Comparison of ENCODE assay signal across 1 cellular context in the genomic region with DNA sequence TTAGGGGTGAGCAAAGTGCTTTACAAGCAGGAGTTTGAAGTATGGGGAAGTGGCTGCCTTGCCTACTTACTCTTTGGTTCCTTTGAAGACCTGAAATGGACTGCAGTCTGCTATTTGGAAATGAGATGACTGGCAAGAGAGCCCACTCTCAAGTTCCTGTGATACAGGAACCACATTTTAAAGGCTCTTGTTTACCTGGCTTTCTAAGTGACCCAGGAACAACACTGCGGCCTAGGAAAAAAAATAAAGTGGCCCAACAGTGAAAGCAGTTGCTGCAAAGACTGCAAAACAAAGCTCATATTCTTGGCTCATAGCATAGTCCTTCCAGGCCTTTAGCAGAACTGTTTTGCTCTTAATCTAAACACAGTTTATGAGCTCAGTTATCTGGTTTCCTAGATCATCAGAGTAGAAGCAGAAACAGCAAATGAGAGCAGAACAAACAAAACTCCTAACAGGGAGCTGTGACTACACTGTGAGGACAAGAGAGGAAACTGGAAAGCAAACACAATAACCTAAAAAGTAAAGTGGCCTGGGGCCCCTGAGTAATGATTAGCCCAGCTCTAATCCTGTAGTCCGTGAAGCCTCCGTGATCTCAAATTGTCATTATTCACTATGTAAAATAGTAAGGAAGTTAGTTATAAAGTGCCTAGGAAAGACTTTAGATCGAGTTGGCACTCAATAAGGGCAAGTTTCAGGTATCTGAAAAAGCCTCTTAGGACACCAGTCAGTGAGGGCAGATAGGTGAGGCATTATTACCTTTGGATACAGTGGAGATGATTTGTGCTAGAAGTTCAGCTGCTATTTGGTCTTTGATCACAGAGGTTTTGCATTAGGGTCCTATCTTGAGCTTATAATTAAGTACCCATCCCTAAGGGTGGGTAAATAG.
TF ChIP-seq lines count a peak whose summit lies in the region.

No MANE protein-coding gene starts in this region.

TF ChIP-seq in HepG2, 621 proteins besides CTCF, POLR2A, EP300 and RAD21 (continued from another document and continues in another):
- peak; percentile 40; the same call in 1 of the 2 replicates for TF ChIP-seq TFAP4 (IDR thresholded peaks at IDR 0.05; ENCODE audit: borderline replicate concordance, low read depth)
- TF ChIP-seq SRY (CRISPR knock-in tag; IDR thresholded peaks at IDR 0.05) = no peak
- peak; percentile 65; the same call in 1 of the 2 replicates for TF ChIP-seq RCOR2 (CRISPR knock-in tag; IDR thresholded peaks at IDR 0.05)
- peak; percentile 53; the same call in 1 of the 2 replicates for TF ChIP-seq NR2C2 (CRISPR knock-in tag; IDR thresholded peaks at IDR 0.05; ENCODE audit: borderline replicate concordance)
- TF ChIP-seq SMAD3 (CRISPR knock-in tag; IDR thresholded peaks at IDR 0.05) = 0 out of 2 replicates have a peak, but pooled peaks have one; percentile 13
- TF ChIP-seq REPIN1 (CRISPR knock-in tag; IDR thresholded peaks at IDR 0.05; ENCODE audit: borderline replicate concordance, low read depth) = peak; percentile 50; the same call in 1 of the 2 replicates
- peak; percentile 48; the same call in 1 of the 2 replicates for TF ChIP-seq SOX13 (IDR thresholded peaks at IDR 0.05)
- peak in 1 of 2 experiments; percentile 85; a peak in 2 of 4 replicates for TF ChIP-seq SOX13 (CRISPR knock-in tag; conservative IDR thresholded peaks at IDR 0.05 in 1 of 2, IDR thresholded peaks at IDR 0.05 in 1 of 2)
- peak; percentile 87 for TF ChIP-seq ZBTB21 (CRISPR knock-in tag; IDR thresholded peaks at IDR 0.05)
- TF ChIP-seq CREM (IDR thresholded peaks at IDR 0.05) = peak; percentile 86
- no peak for TF ChIP-seq CREM (CRISPR knock-in tag; IDR thresholded peaks at IDR 0.05)
- no peak for TF ChIP-seq ZNF670 (CRISPR knock-in tag; IDR thresholded peaks at IDR 0.05; ENCODE audit: borderline replicate concordance)
- peak; percentile 73 for TF ChIP-seq FOXA3 (CRISPR knock-in tag; IDR thresholded peaks at IDR 0.05)
- TF ChIP-seq SIX1 (CRISPR knock-in tag; IDR thresholded peaks at IDR 0.05; ENCODE audit: borderline replicate concordance) = peak; percentile 61
- no peak for TF ChIP-seq ZNF652 (CRISPR knock-in tag; IDR thresholded peaks at IDR 0.05; ENCODE audit: borderline replicate concordance, low read depth)
- TF ChIP-seq CENPX (CRISPR knock-in tag; IDR thresholded peaks at IDR 0.05) = no peak
- TF ChIP-seq ZNF276 (CRISPR knock-in tag; IDR thresholded peaks at IDR 0.05; ENCODE audit: low read depth) = no peak
- no peak for TF ChIP-seq ZFP82 (CRISPR knock-in tag; IDR thresholded peaks at IDR 0.05; ENCODE audit: borderline replicate concordance)
- TF ChIP-seq ERF (CRISPR knock-in tag; IDR thresholded peaks at IDR 0.05) = peak; percentile 42; the same call in 1 of the 2 replicates
- peak; percentile 79 for TF ChIP-seq XRCC5 (optimal IDR thresholded peaks at IDR 0.05; ENCODE audit: low read length)
- no peak for TF ChIP-seq KDM3A (CRISPR knock-in tag; IDR thresholded peaks at IDR 0.05; ENCODE audit: low read depth)
- peak; percentile 44; the same call in 1 of the 2 replicates for TF ChIP-seq ATF1 (CRISPR knock-in tag; IDR thresholded peaks at IDR 0.05)
- TF ChIP-seq, protein P1, sequence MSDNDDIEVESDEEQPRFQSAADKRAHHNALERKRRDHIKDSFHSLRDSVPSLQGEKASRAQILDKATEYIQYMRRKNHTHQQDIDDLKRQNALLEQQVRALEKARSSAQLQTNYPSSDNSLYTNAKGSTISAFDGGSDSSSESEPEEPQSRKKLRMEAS (IDR thresholded peaks at IDR 0.05) = peak; percentile 34; the same call in 1 of the 2 replicates
- peak; percentile 49 for TF ChIP-seq DRAP1 (CRISPR knock-in tag; IDR thresholded peaks at IDR 0.05)
- no peak; the same call in 1 of the 2 replicates for TF ChIP-seq CSRNP2 (CRISPR knock-in tag; conservative IDR thresholded peaks at IDR 0.05; ENCODE audit: low read depth)
- TF ChIP-seq RERE (CRISPR knock-in tag; IDR thresholded peaks at IDR 0.05; ENCODE audit: low read depth) = peak; percentile 52; the same call in 1 of the 2 replicates
- TF ChIP-seq ZNF362 (CRISPR knock-in tag; IDR thresholded peaks at IDR 0.05; ENCODE audit: borderline replicate concordance) = peak; percentile 83
- TF ChIP-seq JARID2 (CRISPR knock-in tag; IDR thresholded peaks at IDR 0.05; ENCODE audit: insufficient replicate concordance) = no peak
- TF ChIP-seq TEF (CRISPR knock-in tag; IDR thresholded peaks at IDR 0.05) = 0 out of 2 replicates have a peak, but pooled peaks have one; percentile 20
- TF ChIP-seq ZNF589 (CRISPR knock-in tag; conservative IDR thresholded peaks at IDR 0.05) = 0 out of 2 replicates have a peak, but pooled peaks have one; percentile 52
- no peak; the same call in 1 of the 2 replicates for TF ChIP-seq ZNF766 (CRISPR knock-in tag; IDR thresholded peaks at IDR 0.05; ENCODE audit: borderline replicate concordance)
- TF ChIP-seq ZNF564 (CRISPR knock-in tag; IDR thresholded peaks at IDR 0.05) = no peak
- TF ChIP-seq NFKB2 (CRISPR knock-in tag; IDR thresholded peaks at IDR 0.05; ENCODE audit: borderline replicate concordance) = no peak
- peak; percentile 75 for TF ChIP-seq SAP130 (CRISPR knock-in tag; IDR thresholded peaks at IDR 0.05; ENCODE audit: low read depth)
- no peak for TF ChIP-seq ZNF674 (CRISPR knock-in tag; IDR thresholded peaks at IDR 0.05; ENCODE audit: low read depth)
- TF ChIP-seq PRDM15 (CRISPR knock-in tag; IDR thresholded peaks at IDR 0.05) = peak; percentile 99
